Comparison of ENCODE assay signal across 21 cellular contexts in genomic region chr2:217798191-217798590, GRCh38.
DNase-seq lines count a peak whose midpoint lies in the region; ATAC-seq and TF ChIP-seq lines count a peak whose summit lies in the region.
"Had no signal": no experiment of that assay in that cellular context is flagged by ENCODE, and none has a peak within 500 bp of the region (broad histone marks: within the 10 kb centered on the region; RNA-seq: fewer than 3 reads in every experiment).

No MANE protein-coding gene starts in this region.

- DNase-seq in heart right ventricle, result peak in 1 of 2 donors; percentile 1
- no peak for DNase-seq in right cardiac atrium
- DNase-seq in ascending aorta (ENCODE audit: low spot score in 2 of 2), result peak in 1 of 2 donors; percentile 50
- DNase-seq in tibial artery, result peak in 1 of 2 donors; percentile 61
- DNase-seq in SJCRH30, result no peak
- no peak for DNase-seq in mesenchymal stem cell
- DNase-seq: ACHN; activated B cell treated with CpG ODN at 0.5 μM for 24 hours; activated naive CD8-positive, alpha-beta T cell treated with anti-CD3 and anti-CD28 coated beads for 36 hours; effector memory CD8-positive, alpha-beta T cell; kidney; NCI-H226; nephron progenitor cell; retina; stimulated activated CD4-positive, alpha-beta T cell treated with anti-CD3 and anti-CD28 coated beads, Interleukin-1b, Interleukin-23, amount 100 ng/mL, for 48 hours; stimulated activated naive CD4-positive, alpha-beta T cell treated with Interleukin-2 at 50 U/mL for 16 hours had no signal

- H3K4me2 ChIP-seq in mesenchymal stem cell (ENCODE audit: low read length, poor library complexity, severe bottlenecking), result no peak overlapping the region

- H2BK15ac ChIP-seq in mesenchymal stem cell (ENCODE audit: low read depth, poor library complexity, severe bottlenecking), result no peak overlapping the region

- peaks cover 0 to 53% (median 20%) of the 10 kb centered on the region in 9 donors for H3K36me3 ChIP-seq in heart right ventricle
- peaks cover 42 to 54% of the 10 kb centered on the region in 2 donors for H3K36me3 ChIP-seq in ascending aorta
- peaks cover 29% of the 10 kb centered on the region for H3K36me3 ChIP-seq in muscle layer of colon (ENCODE audit: insufficient read depth, low read length)
- peaks cover 42 to 50% (median 45%) of the 10 kb centered on the region in 3 donors for H3K36me3 ChIP-seq in tibial artery
- no peaks in the 10 kb centered on the region for H3K36me3 ChIP-seq in SJCRH30
- peaks cover 41 to 54% of the 10 kb centered on the region in 2 experiments for H3K36me3 ChIP-seq in mesenchymal stem cell (ENCODE audit: control insufficient read depth in 1 of 2, insufficient read depth in 2 of 2, low read depth in 1 of 2, low read length in 2 of 2)

- no peak overlapping the region for H2AFZ ChIP-seq in mesenchymal stem cell (ENCODE audit: low read depth, low read length)

- H3K79me1 ChIP-seq in mesenchymal stem cell (replicated peaks; ENCODE audit: low read length, poor library complexity, severe bottlenecking), result no peaks in the 10 kb centered on the region

- H3K23ac ChIP-seq in mesenchymal stem cell (ENCODE audit: low read length in 2 of 2), result no peak overlapping the region

- no peaks in the 10 kb centered on the region for H3K27me3 ChIP-seq in heart right ventricle
- H3K27me3 ChIP-seq in right cardiac atrium (ENCODE audit: control insufficient read depth, insufficient read depth), result no peaks in the 10 kb centered on the region
- no peaks in the 10 kb centered on the region for H3K27me3 ChIP-seq in ascending aorta
- no peaks in the 10 kb centered on the region for H3K27me3 ChIP-seq in muscle layer of colon (ENCODE audit: control insufficient read depth in 1 of 2, insufficient read depth in 2 of 2, low read length in 2 of 2)
- H3K27me3 ChIP-seq in tibial artery, result no peaks in the 10 kb centered on the region
- H3K27me3 ChIP-seq in SJCRH30, result no peaks in the 10 kb centered on the region
- no peaks in the 10 kb centered on the region for H3K27me3 ChIP-seq in mesenchymal stem cell (ENCODE audit: control insufficient read depth in 1 of 2, insufficient read depth in 1 of 2, low read length in 2 of 2)
- H3K27me3 ChIP-seq: thyroid gland had no signal

- H3K27ac ChIP-seq in heart right ventricle (peak overlapping the region in 6 of 10 donors; percentile 20 to 76 (median 44)), right cardiac atrium (ENCODE audit: low read length) (no peak overlapping the region), ascending aorta (peak overlapping the region; percentile 69 to 73), muscle layer of colon (ENCODE audit: low read depth, low read length) (peak overlapping the region; percentile 56), tibial artery (peak overlapping the region; percentile 72 to 73), SJCRH30 (no peak overlapping the region), mesenchymal stem cell (ENCODE audit: low read length, poor library complexity, severe bottlenecking) (no peak overlapping the region)
- H3K27ac ChIP-seq: thyroid gland had no signal

- 90 to 95% methylated on average over 7 of the region's 7 CpGs for WGBS in heart right ventricle, 2 donors
- WGBS in right cardiac atrium, result 88% methylated on average over 7 of the region's 7 CpGs
- WGBS in mesenchymal stem cell, result 93% methylated on average over 3 of the region's 7 CpGs

- H3K4me1 ChIP-seq in heart right ventricle (peaks cover 7 to 93% (median 65%) of the 10 kb centered on the region in 9 donors), right cardiac atrium (ENCODE audit: control insufficient read depth, insufficient read depth, low read length) (peaks cover 6% of the 10 kb centered on the region), ascending aorta (no peaks in the 10 kb centered on the region), muscle layer of colon (ENCODE audit: insufficient read depth, low read length) (peaks cover 21% of the 10 kb centered on the region), tibial artery (peaks cover 0 to 72% (median 20%) of the 10 kb centered on the region in 4 donors), SJCRH30 (no peaks in the 10 kb centered on the region), mesenchymal stem cell (ENCODE audit: control insufficient read depth, insufficient read depth, low read depth, low read length) (peaks cover 6% of the 10 kb centered on the region)

- H3K18ac ChIP-seq in mesenchymal stem cell (ENCODE audit: low read depth in 1 of 2, low read length in 2 of 2), result no peak overlapping the region

- TF ChIP-seq CTCF in heart right ventricle (IDR thresholded peaks at IDR 0.05) (no peak), ascending aorta (IDR thresholded peaks at IDR 0.05) (no peak), tibial artery (IDR thresholded peaks at IDR 0.05) (no peak)

- no peak overlapping the region for H3K14ac ChIP-seq in mesenchymal stem cell (ENCODE audit: low read length in 2 of 2)

- H4K8ac ChIP-seq in mesenchymal stem cell (ENCODE audit: low read length), result no peak overlapping the region

- H3K9me3 ChIP-seq in heart right ventricle (no peaks in the 10 kb centered on the region), right cardiac atrium (ENCODE audit: control insufficient read depth, low read length) (no peaks in the 10 kb centered on the region), ascending aorta (no peaks in the 10 kb centered on the region), muscle layer of colon (ENCODE audit: low read length) (no peaks in the 10 kb centered on the region), tibial artery (no peaks in the 10 kb centered on the region), SJCRH30 (replicated peaks) (no peaks in the 10 kb centered on the region), mesenchymal stem cell (ENCODE audit: control insufficient read depth, low read length) (no peaks in the 10 kb centered on the region)
- H3K9me3 ChIP-seq: thyroid gland had no signal

- no peak overlapping the region for H4K91ac ChIP-seq in mesenchymal stem cell (ENCODE audit: low read length)

- H2BK5ac ChIP-seq in mesenchymal stem cell (ENCODE audit: low read depth, low read length, poor library complexity, severe bottlenecking), result no peak overlapping the region

- no peak overlapping the region for H2BK120ac ChIP-seq in mesenchymal stem cell (ENCODE audit: low read depth, low read length)

- no peak overlapping the region for H2AK5ac ChIP-seq in mesenchymal stem cell (ENCODE audit: low read length, severe bottlenecking)

- no peak overlapping the region for H3K4me3 ChIP-seq in heart right ventricle
- no peak overlapping the region for H3K4me3 ChIP-seq in right cardiac atrium (ENCODE audit: low read length)
- H3K4me3 ChIP-seq in ascending aorta, result no peak overlapping the region
- H3K4me3 ChIP-seq in muscle layer of colon (ENCODE audit: low read depth in 1 of 2, low read length in 2 of 2), result no peak overlapping the region
- no peak overlapping the region for H3K4me3 ChIP-seq in tibial artery
- H3K4me3 ChIP-seq in SJCRH30, result no peak overlapping the region
- no peak overlapping the region for H3K4me3 ChIP-seq in mesenchymal stem cell (ENCODE audit: insufficient read depth in 1 of 2, low read depth in 1 of 2, low read length in 2 of 2)
- H3K4me3 ChIP-seq: thyroid gland had no signal

- H3K4ac ChIP-seq in mesenchymal stem cell (ENCODE audit: low read depth in 1 of 2, low read length in 2 of 2), result no peak overlapping the region

- ATAC-seq in heart right ventricle (no peak), right cardiac atrium (no peak), HG02678 (IDR thresholded peaks at IDR 0.05; ENCODE audit: unreplicated experiment) (no peak)
- ATAC-seq: effector memory CD8-positive, alpha-beta T cell; PC-3; SK-N-SH treated with all-trans-retinoic acid at 6 μM for 48 hours had no signal

- H2BK12ac ChIP-seq in mesenchymal stem cell (ENCODE audit: low read length in 2 of 2), result no peak overlapping the region

- H3K9ac ChIP-seq in muscle layer of colon (ENCODE audit: low read length), result no peak overlapping the region
- H3K9ac ChIP-seq in mesenchymal stem cell (ENCODE audit: low read length), result no peak overlapping the region

- intact Hi-C loops in heart right ventricle (cut with DNase I) (loop anchor here in 1 of 10 donors (5.0 kb wide), 1 partner anchor 74 kb away; no protein-coding TSS in a partner anchor), right cardiac atrium (cut with DNase I) (loop anchor here in 1 of 4 donors (10.0 kb wide), 1 partner anchor 77 kb away; no protein-coding TSS in a partner anchor), ascending aorta (cut with DNase I) (no loop called here), tibial artery (cut with DNase I; ENCODE audit: low total_unique reads) (no loop called here)

Comparison
In these comparisons a context has a peak if more than half of its experiments do, and no peak if none do; other contexts are left out.
1. H3K27ac ChIP-seq: peak in heart right ventricle (6 of 10), ascending aorta (2 of 2), muscle layer of colon (single experiment) and tibial artery (2 of 2); none in right cardiac atrium (single experiment), SJCRH30 (single experiment) and mesenchymal stem cell (single experiment).